In the genomic region with DNA sequence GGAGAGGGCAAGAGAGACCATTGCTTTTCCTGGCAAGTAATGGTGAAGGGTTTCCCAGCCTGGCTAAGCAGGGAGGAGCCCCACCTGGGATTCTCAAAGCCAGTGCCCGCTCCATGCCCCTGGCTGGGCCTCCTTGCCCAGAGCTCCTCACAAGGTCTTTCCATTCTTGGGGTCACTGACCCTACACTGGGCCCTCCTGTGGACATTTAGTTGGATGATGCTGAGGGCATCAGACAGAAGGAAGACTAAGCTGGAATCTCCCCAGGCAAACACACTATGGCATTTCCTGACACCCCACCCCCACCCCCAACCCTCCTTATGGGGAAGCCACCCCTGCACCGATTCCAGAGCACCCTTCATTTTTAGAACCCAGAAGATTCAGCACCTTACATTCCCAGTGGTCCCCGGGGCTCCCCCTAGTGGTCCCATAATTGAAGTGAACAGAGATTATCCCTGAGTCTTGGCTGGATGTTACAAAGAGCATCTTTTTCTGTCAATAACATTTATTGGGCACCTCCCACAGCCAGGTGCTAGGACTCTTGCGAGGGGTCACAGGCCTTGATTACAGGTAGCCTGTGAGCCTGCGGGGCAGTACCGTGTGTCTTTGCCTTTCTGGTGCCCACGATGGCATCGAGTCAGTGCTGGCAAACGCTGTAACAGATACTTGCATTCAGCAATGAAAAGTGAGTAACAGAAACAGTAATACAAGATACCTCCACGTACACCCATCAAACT, we compare ENCODE assay signal across 8 cellular contexts.
DNase-seq lines count a peak whose midpoint lies in the region; ATAC-seq and TF ChIP-seq lines count a peak whose summit lies in the region.

No MANE protein-coding gene starts in this region.

- no TSS peak for BruUV-seq in Calu3 (replicated peaks; lab: Mats Ljungman, UMichigan)

- DNase-seq in Calu3 (peak; percentile 44), HFFc6 (no peak), NCI-H82 treated with DMSO at 0.1 percent for 48 hours (lab: John Stamatoyannopoulos, UW; ENCODE audit: unreplicated experiment) (peak; percentile 34), adrenal gland (peak; percentile 26 to 80 (median 52)), right cardiac atrium (peak in 2 of 3 donors; percentile 43 to 64)
- peak; percentile 13 to 29 for DNase-seq in stimulated activated CD4-positive, alpha-beta T cell treated with anti-CD3 and anti-CD28 coated beads, Interleukin-12 subunit alpha, Interleukin-12 subunit beta, amount 100 ng/mL, for 24 hours (ENCODE audit: low read depth in 2 of 2)

- intact Hi-C loops in Calu3 (cut with micrococcal nuclease; ENCODE audit: unreplicated experiment): loop anchor here (2.0 kb wide), 1 partner anchor 54 kb away; no protein-coding TSS in a partner anchor
- intact Hi-C loops in adrenal gland (cut with DNase I): loop anchor here in 1 of 2 donors (10.0 kb wide), 1 partner anchor 900 kb away; no protein-coding TSS in a partner anchor
- intact Hi-C loops in right cardiac atrium (cut with DNase I): no loop called here

- H3K9me3 ChIP-seq in adrenal gland (replicated peaks in 1 of 3): no peaks in the 10 kb centered on the region
- H3K9me3 ChIP-seq in right cardiac atrium (ENCODE audit: control insufficient read depth, low read length): no peaks in the 10 kb centered on the region

- no peak overlapping the region for H3K4me3 ChIP-seq in adrenal gland
- H3K4me3 ChIP-seq in right cardiac atrium (ENCODE audit: low read length): no peak overlapping the region

- H3K27ac Mint-ChIP-seq in Calu3 (ENCODE audit: unreplicated experiment): no peak overlapping the region
- H3K27ac Mint-ChIP-seq in HFFc6: no peak overlapping the region

- no peak overlapping the region for H3K27ac ChIP-seq in adrenal gland
- H3K27ac ChIP-seq in right cardiac atrium (ENCODE audit: low read length): no peak overlapping the region

- peaks cover 68% of the 10 kb centered on the region for H3K27me3 Mint-ChIP-seq in Calu3 (ENCODE audit: unreplicated experiment)
- no peaks in the 10 kb centered on the region for H3K27me3 Mint-ChIP-seq in HFFc6 (ENCODE audit: insufficient read depth)

- no peaks in the 10 kb centered on the region for H3K36me3 Mint-ChIP-seq in Calu3 (ENCODE audit: insufficient read depth, unreplicated experiment)
- no peaks in the 10 kb centered on the region for H3K36me3 Mint-ChIP-seq in HFFc6 (ENCODE audit: low read depth)

- CTCF ChIA-PET in Calu3 (lab: Charles Lee): interaction anchor here (0.6 kb wide), 1 partner anchor 45 kb away, joined by 3 read pairs; no protein-coding TSS in a partner anchor

- H3K9me3 Mint-ChIP-seq in Calu3 (ENCODE audit: low read depth, unreplicated experiment): no peaks in the 10 kb centered on the region
- peaks cover 13% of the 10 kb centered on the region for H3K9me3 Mint-ChIP-seq in HFFc6

- no peaks in the 10 kb centered on the region for H3K36me3 ChIP-seq in adrenal gland (replicated peaks in 1 of 2)

- H3K4me1 ChIP-seq in adrenal gland (replicated peaks in 1 of 2) (no peaks in the 10 kb centered on the region), right cardiac atrium (ENCODE audit: control insufficient read depth, insufficient read depth, low read length) (no peaks in the 10 kb centered on the region)

- H3K4me3 Mint-ChIP-seq in Calu3 (ENCODE audit: low read depth, unreplicated experiment) (no peak overlapping the region), HFFc6 (no peak overlapping the region)

- WGBS in adrenal gland, 4 donors: 25 to 46% (median 43%) methylated on average over 2 to 10 of the region's 10 CpGs
- WGBS in right cardiac atrium: 47% methylated on average over 10 of the region's 10 CpGs

- peak; percentile 20 for TF ChIP-seq CTCF in Calu3 (IDR thresholded peaks at IDR 0.05; ENCODE audit: unreplicated experiment)
- TF ChIP-seq CTCF in HFFc6 (IDR thresholded peaks at IDR 0.05): peak; percentile 73
- peak; percentile 18 to 74 (median 58) for TF ChIP-seq CTCF in adrenal gland (IDR thresholded peaks at IDR 0.05)

- H3K27me3 ChIP-seq in adrenal gland (peaks cover 4% of the 10 kb centered on the region), right cardiac atrium (ENCODE audit: control insufficient read depth, insufficient read depth) (no peaks in the 10 kb centered on the region)

- no peaks in the 10 kb centered on the region for H3K4me1 Mint-ChIP-seq in Calu3 (ENCODE audit: low read depth, unreplicated experiment)
- no peaks in the 10 kb centered on the region for H3K4me1 Mint-ChIP-seq in HFFc6 (ENCODE audit: low read depth)

- no peak for TF ChIP-seq POLR2A in adrenal gland (IDR thresholded peaks at IDR 0.05)

- ATAC-seq in right cardiac atrium (peak in 1 of 2 donors; percentile 51), HG02571 (IDR thresholded peaks at IDR 0.05; ENCODE audit: unreplicated experiment) (no peak), HG02885 (IDR thresholded peaks at IDR 0.05; ENCODE audit: poor library complexity, unreplicated experiment) (no peak)

Comparison
In these comparisons a context has a peak if more than half of its experiments do, and no peak if none do; other contexts are left out.
1. CTCF ChIP-seq: peak in every context shown above with its lines; median percentile 73 in HFFc6; 58 in adrenal gland; 20 in Calu3.